In the genomic region with DNA sequence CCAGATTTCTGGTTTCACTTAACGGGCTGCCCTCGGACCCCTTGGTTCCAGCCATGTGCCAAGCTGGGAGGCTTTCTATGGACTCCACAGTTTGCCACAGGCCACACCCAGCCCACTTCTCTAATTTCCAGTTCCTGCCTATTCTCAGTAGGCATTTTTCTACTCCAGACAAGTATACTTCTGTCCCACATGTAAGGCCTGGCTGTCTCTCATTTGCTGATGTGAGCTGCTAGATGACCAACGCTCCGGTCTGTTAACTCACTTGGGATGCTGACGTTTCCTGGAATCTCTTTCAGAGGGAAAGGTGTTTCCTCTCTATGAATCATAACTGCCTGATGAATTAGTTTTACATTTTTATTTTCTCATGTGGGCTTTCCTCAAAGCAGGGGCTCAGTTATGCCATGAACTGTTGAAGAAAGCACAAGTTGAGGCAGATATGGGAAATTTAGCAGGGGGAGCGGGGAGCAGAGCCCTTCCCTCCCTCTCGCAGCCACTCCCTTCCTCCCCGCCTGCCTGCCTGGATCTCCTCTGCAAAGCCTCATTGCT, we compare ENCODE assay signal across 1 cellular context.
TF ChIP-seq lines count a peak whose summit lies in the region.

No MANE protein-coding gene starts in this region.

TF ChIP-seq in A549, 52 proteins besides CTCF, POLR2A, EP300 and RAD21 (continued from another document):
- TF ChIP-seq, protein P1, sequence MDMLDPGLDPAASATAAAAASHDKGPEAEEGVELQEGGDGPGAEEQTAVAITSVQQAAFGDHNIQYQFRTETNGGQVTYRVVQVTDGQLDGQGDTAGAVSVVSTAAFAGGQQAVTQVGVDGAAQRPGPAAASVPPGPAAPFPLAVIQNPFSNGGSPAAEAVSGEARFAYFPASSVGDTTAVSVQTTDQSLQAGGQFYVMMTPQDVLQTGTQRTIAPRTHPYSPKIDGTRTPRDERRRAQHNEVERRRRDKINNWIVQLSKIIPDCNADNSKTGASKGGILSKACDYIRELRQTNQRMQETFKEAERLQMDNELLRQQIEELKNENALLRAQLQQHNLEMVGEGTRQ (IDR thresholded peaks at IDR 0.05): no peak
- no peak for TF ChIP-seq RNF2 (IDR thresholded peaks at IDR 0.05; ENCODE audit: borderline replicate concordance, low read depth)
- no peak for TF ChIP-seq RARB (CRISPR knock-in tag; IDR thresholded peaks at IDR 0.05)
- TF ChIP-seq POLR2AphosphoS2 (conservative IDR thresholded peaks at IDR 0.05; ENCODE audit: low read length): no peak
- TF ChIP-seq HOXB5 (CRISPR knock-in tag; IDR thresholded peaks at IDR 0.05): peak; percentile 75
- no peak for TF ChIP-seq HEYL (CRISPR knock-in tag; IDR thresholded peaks at IDR 0.05)
- no peak for TF ChIP-seq ZFP36 (IDR thresholded peaks at IDR 0.05; ENCODE audit: borderline replicate concordance, partially characterized antibody)
- TF ChIP-seq NR3C1 (IDR thresholded peaks at IDR 0.05): no peak
- TF ChIP-seq MAX (IDR thresholded peaks at IDR 0.05): no peak
- TF ChIP-seq FOSL2 (IDR thresholded peaks at IDR 0.05): peak; percentile 30; the same call in 1 of the 2 replicates
- peak; percentile 71 for TF ChIP-seq FOSL2 (CRISPR knock-in tag; IDR thresholded peaks at IDR 0.05)
- no peak for TF ChIP-seq ELK1 (IDR thresholded peaks at IDR 0.05; ENCODE audit: low read depth, low read length)
- TF ChIP-seq HOXB13 (CRISPR knock-in tag; IDR thresholded peaks at IDR 0.05; ENCODE audit: low read depth): no peak
- TF ChIP-seq ESRRA (IDR thresholded peaks at IDR 0.05; ENCODE audit: borderline replicate concordance, low read length): no peak
- TF ChIP-seq ZSCAN20 (CRISPR knock-in tag; IDR thresholded peaks at IDR 0.05): no peak
- no peak; the same call in 1 of the 2 replicates for TF ChIP-seq FOSB (CRISPR knock-in tag; IDR thresholded peaks at IDR 0.05)
- no peak for TF ChIP-seq CHD2 (IDR thresholded peaks at IDR 0.05; ENCODE audit: low read length, partially characterized antibody)
- TF ChIP-seq JUN (IDR thresholded peaks at IDR 0.05): peak in 1 of 2 experiments; percentile 33; a peak in 1 of 5 replicates
- TF ChIP-seq NFE2L2 (conservative IDR thresholded peaks at IDR 0.05; ENCODE audit: low read length): no peak
- TF ChIP-seq GATA3 (IDR thresholded peaks at IDR 0.05; ENCODE audit: borderline replicate concordance): peak; percentile 27; the same call in 1 of the 2 replicates
- no peak; the same call in 1 of the 2 replicates for TF ChIP-seq HOXA7 (CRISPR knock-in tag; IDR thresholded peaks at IDR 0.05)
- TF ChIP-seq BCL3 (IDR thresholded peaks at IDR 0.05): no peak
- TF ChIP-seq, protein P2, sequence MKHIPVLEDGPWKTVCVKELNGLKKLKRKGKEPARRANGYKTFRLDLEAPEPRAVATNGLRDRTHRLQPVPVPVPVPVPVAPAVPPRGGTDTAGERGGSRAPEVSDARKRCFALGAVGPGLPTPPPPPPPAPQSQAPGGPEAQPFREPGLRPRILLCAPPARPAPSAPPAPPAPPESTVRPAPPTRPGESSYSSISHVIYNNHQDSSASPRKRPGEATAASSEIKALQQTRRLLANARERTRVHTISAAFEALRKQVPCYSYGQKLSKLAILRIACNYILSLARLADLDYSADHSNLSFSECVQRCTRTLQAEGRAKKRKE (CRISPR knock-in tag; IDR thresholded peaks at IDR 0.05; ENCODE audit: low read depth): peak; percentile 76; the same call in 1 of the 2 replicates
- no peak for TF ChIP-seq FOXS1 (CRISPR knock-in tag; IDR thresholded peaks at IDR 0.05)
- no peak for TF ChIP-seq BHLHE40 (IDR thresholded peaks at IDR 0.05; ENCODE audit: low read depth, low read length)
- no peak for TF ChIP-seq CBX8 (IDR thresholded peaks at IDR 0.05)
- 0 out of 2 replicates have a peak, but pooled peaks have one; percentile 44 for TF ChIP-seq JUNB (IDR thresholded peaks at IDR 0.05)
- TF ChIP-seq TFCP2L1 (CRISPR knock-in tag; IDR thresholded peaks at IDR 0.05): no peak
- no peak for TF ChIP-seq ZNF302 (CRISPR knock-in tag; IDR thresholded peaks at IDR 0.05)
- TF ChIP-seq HDAC2 (IDR thresholded peaks at IDR 0.05): no peak
- no peak for TF ChIP-seq CEBPB (IDR thresholded peaks at IDR 0.05)
- TF ChIP-seq, protein P3, sequence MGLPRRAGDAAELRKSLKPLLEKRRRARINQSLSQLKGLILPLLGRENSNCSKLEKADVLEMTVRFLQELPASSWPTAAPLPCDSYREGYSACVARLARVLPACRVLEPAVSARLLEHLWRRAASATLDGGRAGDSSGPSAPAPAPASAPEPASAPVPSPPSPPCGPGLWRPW (IDR thresholded peaks at IDR 0.05): no peak
- no peak for TF ChIP-seq MYC (IDR thresholded peaks at IDR 0.05; ENCODE audit: borderline replicate concordance, low read length)
- no peak for TF ChIP-seq PBX3 (IDR thresholded peaks at IDR 0.05)
- no peak for TF ChIP-seq RFX5 (IDR thresholded peaks at IDR 0.05)
- TF ChIP-seq MAZ (IDR thresholded peaks at IDR 0.05; ENCODE audit: borderline replicate concordance, low read depth, low read length): no peak
- no peak for TF ChIP-seq CBX2 (IDR thresholded peaks at IDR 0.05; ENCODE audit: borderline replicate concordance, low read depth)
- no peak; the same call in 1 of the 2 replicates for TF ChIP-seq E2F6 (IDR thresholded peaks at IDR 0.05; ENCODE audit: borderline replicate concordance, low read depth)
- 0 out of 2 replicates have a peak, but pooled peaks have one; percentile 30 for TF ChIP-seq EHF (CRISPR knock-in tag; IDR thresholded peaks at IDR 0.05)
- no peak for TF ChIP-seq CHD4 (IDR thresholded peaks at IDR 0.05; ENCODE audit: borderline replicate concordance)
- TF ChIP-seq PHF8 (IDR thresholded peaks at IDR 0.05; ENCODE audit: borderline replicate concordance, low read depth): no peak
